20 cellular contexts compared by ENCODE assay signal in genomic region chr7:28263622-28264266, GRCh38.
"Had no signal": no experiment of that assay in that cellular context is flagged by ENCODE, and none has a peak within 500 bp of the region (broad histone marks: within the 10 kb centered on the region; RNA-seq: fewer than 3 reads in every experiment).

No MANE protein-coding gene starts in this region.

- H3K9me3 ChIP-seq: neutrophil, psoas muscle, stomach, thoracic aorta had no signal

- H3K36me3 ChIP-seq: neutrophil, stomach, thoracic aorta had no signal

- H3K4me3 ChIP-seq: coronary artery, hepatocyte, psoas muscle, stomach, thoracic aorta had no signal

- H3K27ac ChIP-seq: coronary artery, foreskin keratinocyte, hepatocyte, neutrophil, psoas muscle, stomach, thoracic aorta had no signal

- H3K4me1 ChIP-seq: foreskin keratinocyte, psoas muscle, stomach had no signal

- FAIRE-seq: endothelial cell of umbilical vein had no signal

- H3K4me2 ChIP-seq: hepatocyte had no signal

- ATAC-seq: foreskin keratinocyte; naive thymus-derived CD4-positive, alpha-beta T cell; psoas muscle; sciatic nerve had no signal

- H3K27me3 ChIP-seq: hepatocyte, neutrophil, stomach had no signal

- DNase-seq: effector CD4-positive, alpha-beta T cell; endodermal cell; erythroblast; foreskin keratinocyte; head of caudate nucleus; mesendoderm; naive thymus-derived CD4-positive, alpha-beta T cell; psoas muscle; retina; stimulated activated CD4-positive, alpha-beta T cell treated with anti-CD3 and anti-CD28 coated beads, Interleukin-2, amount 100 ng/mL, for 24 hours; stimulated activated naive CD4-positive, alpha-beta T cell; stomach; substantia nigra; trophoblast cell had no signal

- H3K79me2 ChIP-seq: hepatocyte had no signal

- H2AFZ ChIP-seq: hepatocyte had no signal
